Comparison of ENCODE assay signal across 11 cellular contexts in genomic region chr19:35265126-35265995, GRCh38. TPM values are rescaled to one million over a fixed set of nuclear protein-coding genes. Genes with fewer than 3 reads are reported as not detected.
DNase-seq lines count a peak whose midpoint lies in the region; ATAC-seq, FAIRE-seq and TF ChIP-seq lines count a peak whose summit lies in the region.
"Had no signal": no experiment of that assay in that cellular context is flagged by ENCODE, and none has a peak within 500 bp of the region (broad histone marks: within the 10 kb centered on the region; RNA-seq: fewer than 3 reads in every experiment).

No MANE protein-coding gene starts in this region.

- H3K79me2 ChIP-seq in PC-9 (ENCODE audit: low read depth) = peaks cover 13% of the 10 kb centered on the region

- H3K36me3 ChIP-seq in PC-9 (ENCODE audit: low read depth) = 0 out of 2 replicates have a peak, but pooled peaks cover 5% of the 10 kb centered on the region

- peaks cover 53% of the 10 kb centered on the region for H3F3A ChIP-seq in PC-9 (ENCODE audit: insufficient read depth, low read depth)

- peaks cover 13% of the 10 kb centered on the region; the same call in 1 of the 2 replicates for H3K4me1 ChIP-seq in PC-9 (replicated peaks; ENCODE audit: insufficient read depth)

- H3K27me3 ChIP-seq in PC-9 (ENCODE audit: insufficient read depth, low read depth) = no peaks in the 10 kb centered on the region

- H3K27ac ChIP-seq in RWPE1 (peak overlapping the region; percentile 95), PC-9 (no peak overlapping the region)

- peak overlapping the region; percentile 88 to 90 for H3K4me3 Mint-ChIP-seq in effector memory CD8-positive, alpha-beta T cell

- H3K9me3 Mint-ChIP-seq in effector memory CD8-positive, alpha-beta T cell = no peaks in the 10 kb centered on the region

- CTCF ChIA-PET in RWPE1 (lab: Yijun Ruan, JAX) (interaction anchor here (0.7 kb wide), 1 partner anchor 230 kb away, joined by 4 read pairs; no protein-coding TSS in a partner anchor), PC-9 (lab: Charles Lee) (no interaction called here)

- FAIRE-seq in GM12891 (lab: Jason Lieb, UNC) = no peak
- FAIRE-seq: endometrium had no signal

- no peaks in the 10 kb centered on the region for H3K9me3 ChIP-seq in PC-9 (ENCODE audit: insufficient read depth, low read depth)

- H3K27me3 Mint-ChIP-seq in effector memory CD8-positive, alpha-beta T cell = no peaks in the 10 kb centered on the region

- H3K4me3 ChIP-seq in PC-9 = no peak overlapping the region

- TF ChIP-seq POLR2A in GM12891 (IDR thresholded peaks at IDR 0.05; ENCODE audit: low read depth, low read length) = 0 out of 2 replicates have a peak, but pooled peaks have one; percentile 4

- intact Hi-C loops in posterior vena cava (cut with DNase I) = loop anchor here in 1 of 2 donors (10.0 kb wide), 1 partner anchor 121 kb away; the partner anchor contains the start of gene FXYD7
- intact Hi-C loops in PC-9 (cut with micrococcal nuclease; ENCODE audit: unreplicated experiment) = loop anchor here (5.0 kb wide), 2 partner anchors 123 to 198 kb away; partner anchors contain the start of gene FXYD7

- H3K27ac Mint-ChIP-seq in effector memory CD8-positive, alpha-beta T cell = peak overlapping the region; percentile 10 to 87

- H3K36me3 Mint-ChIP-seq in effector memory CD8-positive, alpha-beta T cell (ENCODE audit: insufficient read depth) = peaks cover 43% of the 10 kb centered on the region

- no peak for TF ChIP-seq CTCF in RWPE1 (conservative IDR thresholded peaks at IDR 0.05; ENCODE audit: low read depth)
- no peak for TF ChIP-seq CTCF in PC-9 (conservative IDR thresholded peaks at IDR 0.05)

- peaks cover 21 to 25% of the 10 kb centered on the region in 2 donors for H3K4me1 Mint-ChIP-seq in effector memory CD8-positive, alpha-beta T cell (ENCODE audit: low read depth in 2 of 2)

- H2AFZ ChIP-seq in PC-9 = no peak overlapping the region

- BruUV-seq in PC-9 (replicated peaks; lab: Mats Ljungman, UMichigan) = no TSS peak

- DNase-seq in GM12891 (ENCODE audit: insufficient read length, low spot score) (no peak), RWPE1 (ENCODE audit: low spot score) (no peak), posterior vena cava (ENCODE audit: low spot score) (peak; percentile 74), SW480 (ENCODE audit: low spot score) (no peak), PC-9 (no peak)
- DNase-seq in effector memory CD8-positive, alpha-beta T cell = no peak
- DNase-seq: mesenchymal stem cell, NCI-H1436 had no signal

- H3K9me2 ChIP-seq in PC-9 (ENCODE audit: insufficient read depth) = no peaks in the 10 kb centered on the region

- no peak for ATAC-seq in effector memory CD8-positive, alpha-beta T cell (replicated peaks)
- ATAC-seq in HG02623 (IDR thresholded peaks at IDR 0.05; ENCODE audit: unreplicated experiment) (no peak), GM18873 (IDR thresholded peaks at IDR 0.05; ENCODE audit: low FRiP score, unreplicated experiment) (no peak)

- POLR2A ChIA-PET in RWPE1 (lab: Yijun Ruan, JAX; ENCODE audit: low non-redundant PET) (interaction anchor here (0.6 kb wide), 1 partner anchor 93 kb away, joined by 3 read pairs; no protein-coding TSS in a partner anchor), PC-9 (lab: Charles Lee; ENCODE audit: unreplicated experiment) (interaction anchor here (0.6 kb wide), 1 partner anchor 259 kb away, joined by 5 read pairs; no protein-coding TSS in a partner anchor)

- H4K20me1 ChIP-seq in PC-9 (ENCODE audit: insufficient read depth) = peaks cover 19% of the 10 kb centered on the region

- no peak overlapping the region for H3K4me2 ChIP-seq in PC-9

TF ChIP-seq in GM12891, 5 proteins besides CTCF, POLR2A, EP300 and RAD21:
- TF ChIP-seq PAX5 (IDR thresholded peaks at IDR 0.05; ENCODE audit: insufficient read depth, low read length, severe bottlenecking) (no peak), POLR2AphosphoS5 (IDR thresholded peaks at IDR 0.05; ENCODE audit: low read depth, low read length) (0 out of 2 replicates have a peak, but pooled peaks have one; percentile 35)

RNA-seq across cellular contexts. Expression of gene USF2, which starts 3.4 kb away (rescaled TPM):
- 109 TPM for polyA plus RNA-seq in GM12891 (2012; ENCODE audit: low read depth, missing spikeins)
- total RNA-seq in posterior vena cava = 10 to 100 TPM; 78.9 to 88.0 TPM
- 92.1 and 98.2 TPM in 2 replicates for total RNA-seq in PC-9 (2021)

RNA-seq across cellular contexts. Expression of gene LSR, which starts 16.6 kb away (rescaled TPM):
- polyA plus RNA-seq in GM12891 (2012; ENCODE audit: low read depth, missing spikeins) = 17.5 TPM
- 1 to 10 TPM; 5.1 to 5.5 TPM for total RNA-seq in posterior vena cava
- 131 and 145 TPM in 2 replicates for total RNA-seq in PC-9 (2021)

RNA-seq across cellular contexts. Expression of gene HAMP, which starts 17.0 kb away (rescaled TPM):
- polyA plus RNA-seq in GM12891 (2012; ENCODE audit: low read depth, missing spikeins) = 0.28 TPM
- not detected for total RNA-seq in posterior vena cava
- total RNA-seq in PC-9 (2021) = 0.52 TPM in 1 of 2 replicates, not detected in the other

RNA-seq across cellular contexts. Expression of gene MAG, which starts 26.6 kb away (rescaled TPM):
- 0.21 TPM for polyA plus RNA-seq in GM12891 (2012; ENCODE audit: low read depth, missing spikeins)
- total RNA-seq in posterior vena cava (not detected), PC-9 (2021) (13.4 and 15.3 TPM in 2 replicates)

RNA-seq across cellular contexts. Expression of gene FAM187B, which starts 36.8 kb away (rescaled TPM):
- not detected for polyA plus RNA-seq in GM12891 (2012; ENCODE audit: low read depth, missing spikeins)
- total RNA-seq in posterior vena cava (not detected), PC-9 (2021) (not detected in 2 replicates)

Comparison
In these comparisons a context has a peak if more than half of its experiments do, and no peak if none do; other contexts are left out.
1. RNA of gene LSR, which starts 16.6 kb away (total RNA-seq): 131 to 145 TPM in PC-9; 5.1 to 5.5 TPM in posterior vena cava; every median in the first group is over 10 times any median in the second.